ENCODE assay signal across 1 cellular context in genomic region chr14:63045612-63046320, GRCh38.
TF ChIP-seq lines count a peak whose summit lies in the region.

No MANE protein-coding gene starts in this region.

TF ChIP-seq in H1, 55 proteins besides CTCF, POLR2A, EP300 and RAD21 (continued from another document):
- TF ChIP-seq KDM4A (IDR thresholded peaks at IDR 0.05; ENCODE audit: low read depth, low read length, severe bottlenecking) = peak; percentile 85
- no peak for TF ChIP-seq SAP30 (IDR thresholded peaks at IDR 0.05; ENCODE audit: insufficient read depth, insufficient replicate concordance, low read length)
- peak; percentile 40 for TF ChIP-seq E2F6 (IDR thresholded peaks at IDR 0.05)
- no peak for TF ChIP-seq PHF8 (conservative IDR thresholded peaks at IDR 0.05; ENCODE audit: low read depth, low read length)
- peak; percentile 75 for TF ChIP-seq ASH2L (IDR thresholded peaks at IDR 0.05; ENCODE audit: low read length)
- no peak for TF ChIP-seq CBX5 (IDR thresholded peaks at IDR 0.05; ENCODE audit: low read depth, low read length)
- no peak for TF ChIP-seq NRF1 (IDR thresholded peaks at IDR 0.05; ENCODE audit: low read depth, low read length)
- TF ChIP-seq CREB1 (IDR thresholded peaks at IDR 0.05) = 0 out of 2 replicates have a peak, but pooled peaks have one; percentile 24
- TF ChIP-seq RNF2 (IDR thresholded peaks at IDR 0.05; ENCODE audit: borderline replicate concordance, low read depth, low read length, missing control alignments, poor library complexity, severe bottlenecking) = no peak
- 0 out of 2 replicates have a peak, but pooled peaks have one; percentile 19 for TF ChIP-seq EGR1 (IDR thresholded peaks at IDR 0.05; ENCODE audit: borderline replicate concordance, low read depth, low read length)
- TF ChIP-seq FOSL1 (IDR thresholded peaks at IDR 0.05; ENCODE audit: insufficient read depth, low read depth, low read length) = no peak
- TF ChIP-seq SP1 (IDR thresholded peaks at IDR 0.05; ENCODE audit: low read depth, low read length) = 0 out of 2 replicates have a peak, but pooled peaks have one; percentile 33
- TF ChIP-seq HDAC2 (IDR thresholded peaks at IDR 0.05; ENCODE audit: borderline replicate concordance in 1 of 2, low read depth in 2 of 2, low read length in 2 of 2) = no peak
- peak; percentile 47 for TF ChIP-seq CTBP2 (IDR thresholded peaks at IDR 0.05; ENCODE audit: borderline replicate concordance, insufficient read depth, insufficient read length, low read length)
- TF ChIP-seq GTF2F1 (IDR thresholded peaks at IDR 0.05; ENCODE audit: borderline replicate concordance, low read depth, low read length) = no peak
- TF ChIP-seq TAF7 (optimal IDR thresholded peaks at IDR 0.05; ENCODE audit: borderline replicate concordance, low read depth, low read length) = peak; percentile 42
- no peak for TF ChIP-seq TBP (IDR thresholded peaks at IDR 0.05; ENCODE audit: low read depth, low read length)
- TF ChIP-seq, protein P1, sequence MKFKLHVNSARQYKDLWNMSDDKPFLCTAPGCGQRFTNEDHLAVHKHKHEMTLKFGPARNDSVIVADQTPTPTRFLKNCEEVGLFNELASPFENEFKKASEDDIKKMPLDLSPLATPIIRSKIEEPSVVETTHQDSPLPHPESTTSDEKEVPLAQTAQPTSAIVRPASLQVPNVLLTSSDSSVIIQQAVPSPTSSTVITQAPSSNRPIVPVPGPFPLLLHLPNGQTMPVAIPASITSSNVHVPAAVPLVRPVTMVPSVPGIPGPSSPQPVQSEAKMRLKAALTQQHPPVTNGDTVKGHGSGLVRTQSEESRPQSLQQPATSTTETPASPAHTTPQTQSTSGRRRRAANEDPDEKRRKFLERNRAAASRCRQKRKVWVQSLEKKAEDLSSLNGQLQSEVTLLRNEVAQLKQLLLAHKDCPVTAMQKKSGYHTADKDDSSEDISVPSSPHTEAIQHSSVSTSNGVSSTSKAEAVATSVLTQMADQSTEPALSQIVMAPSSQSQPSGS (IDR thresholded peaks at IDR 0.05; ENCODE audit: low read length) = no peak
- no peak for TF ChIP-seq BCL11A (IDR thresholded peaks at IDR 0.05; ENCODE audit: low read depth in 2 of 2, low read length in 2 of 2)
- TF ChIP-seq SRF (IDR thresholded peaks at IDR 0.05; ENCODE audit: low read depth, low read length) = no peak
- TF ChIP-seq NANOG (IDR thresholded peaks at IDR 0.05; ENCODE audit: insufficient read depth, low read depth, low read length, poor library complexity, severe bottlenecking) = no peak
- peak; percentile 39 for TF ChIP-seq EZH2 (IDR thresholded peaks at IDR 0.05; ENCODE audit: low read depth, low read length, severe bottlenecking)
- peak; percentile 13; the same call in 1 of the 2 replicates for TF ChIP-seq TAF1 (IDR thresholded peaks at IDR 0.05; ENCODE audit: low read depth, low read length)
- TF ChIP-seq RBBP5 (IDR thresholded peaks at IDR 0.05; ENCODE audit: borderline replicate concordance, low read depth, low read length) = peak; percentile 90; the same call in 1 of the 2 replicates
